In the genomic region with DNA sequence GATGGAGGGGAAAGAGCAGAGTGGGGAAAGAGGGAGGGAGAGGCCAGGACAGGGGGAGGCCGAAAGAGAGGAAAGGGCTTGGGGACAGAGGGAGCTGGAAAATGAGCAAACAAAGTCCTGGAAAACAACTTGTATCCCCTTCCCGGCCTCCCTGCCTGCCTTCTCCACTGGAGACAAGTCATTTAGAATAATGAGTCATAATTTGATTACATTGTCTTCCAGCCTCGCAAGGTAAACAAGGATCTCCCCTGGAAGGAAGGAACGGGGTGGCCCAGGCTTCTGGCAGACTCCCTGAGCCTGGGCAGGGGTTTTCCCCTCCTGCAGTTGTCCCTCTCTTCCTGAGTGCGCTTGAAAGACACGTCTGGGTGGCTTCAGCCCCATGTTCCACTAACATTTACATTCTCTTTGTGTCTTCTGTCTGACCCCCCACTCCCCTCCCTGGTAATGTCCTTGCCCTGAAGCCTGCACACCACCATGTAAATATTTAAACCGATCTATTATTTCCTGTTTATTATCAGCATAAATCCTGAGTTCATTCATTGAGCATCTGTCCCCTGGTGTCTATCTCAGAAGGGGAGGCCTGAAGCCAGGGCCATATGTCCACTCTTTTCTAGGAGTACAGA, we compare ENCODE assay signal across 11 cellular contexts. TPM values are rescaled to one million over a fixed set of nuclear protein-coding genes. Genes with fewer than 3 reads are reported as not detected.
DNase-seq lines count a peak whose midpoint lies in the region; ATAC-seq and TF ChIP-seq lines count a peak whose summit lies in the region.
"Had no signal": no experiment of that assay in that cellular context is flagged by ENCODE, and none has a peak within 500 bp of the region (broad histone marks: within the 10 kb centered on the region; RNA-seq: fewer than 3 reads in every experiment).

No MANE protein-coding gene starts in this region.

- BruUV-seq in IMR-90 (replicated peaks; lab: Mats Ljungman, UMichigan), result no TSS peak

- peak overlapping the region; percentile 12; the same call in 1 of the 2 replicates for H3K56ac ChIP-seq in IMR-90 (ENCODE audit: extremely low read depth, insufficient read depth, low read length)

- H3K4me1 Mint-ChIP-seq in stimulated activated naive B cell treated with anti-CD40 and anti-IgM and Interleukin-4, amounts not matched to agents 10 μg/mL and 1 μg/mL and 100 μg/mL, for 72 hours, result peaks cover 14 to 25% of the 10 kb centered on the region in 2 donors

- in situ Hi-C loops in IMR-90 (cut with MboI; ENCODE audit: low sequenced_read_pairs), result no loop called here

- POLR2A ChIA-PET in IMR-90 (lab: Charles Lee; ENCODE audit: unreplicated experiment), result interaction anchor here (0.6 to 0.7 kb wide), 2 partner anchors 72 to 378 kb away, joined by 3 read pairs; no protein-coding TSS in a partner anchor

- peak overlapping the region; percentile 26; the same call in 1 of the 2 replicates for H3K14ac ChIP-seq in IMR-90 (replicated peaks; ENCODE audit: low read depth, low read length)

- H3K27me3 Mint-ChIP-seq in stimulated activated naive B cell treated with anti-CD40 and anti-IgM and Interleukin-4, amounts not matched to agents 10 μg/mL and 1 μg/mL and 100 μg/mL, for 72 hours, result peaks cover 35 to 46% of the 10 kb centered on the region in 2 donors

- no peaks in the 10 kb centered on the region for H3K27me3 ChIP-seq in ACC112 (ENCODE audit: insufficient read depth, low read length)
- no peaks in the 10 kb centered on the region for H3K27me3 ChIP-seq in IMR-90 (ENCODE audit: control insufficient read depth, insufficient read depth, low read length)

- WGBS in IMR-90 (ENCODE audit: extremely low coverage in 2 of 2, insufficient read length in 1 of 2), 2 experiments, result 8% methylated on average over 2 of the region's 7 CpGs; no CpG with 5 or more reads in 1 of the 2 experiments

- no peak overlapping the region for H3K4me3 ChIP-seq in ACC112 (ENCODE audit: low read depth, low read length)
- no peak overlapping the region for H3K4me3 ChIP-seq in IMR-90 (ENCODE audit: insufficient read depth, low read depth, low read length)
- H3K4me3 ChIP-seq: skin epidermis had no signal

- H2AK5ac ChIP-seq in IMR-90 (ENCODE audit: low read depth, low read length), result peak overlapping the region; percentile 76

- peak overlapping the region; percentile 42 for H4K91ac ChIP-seq in IMR-90 (ENCODE audit: insufficient read depth, low read depth, low read length)

- no peak for TF ChIP-seq CTCF in IMR-90 (conservative IDR thresholded peaks at IDR 0.05; ENCODE audit: low read depth, low read length)

- H3K18ac ChIP-seq in IMR-90 (ENCODE audit: low read depth, low read length), result peak overlapping the region; percentile 62; the same call in 1 of the 2 replicates

- peak overlapping the region; percentile 30; the same call in 1 of the 2 replicates for H3K9ac ChIP-seq in IMR-90 (ENCODE audit: low read depth, low read length)

- H4K20me1 ChIP-seq in IMR-90 (ENCODE audit: insufficient read depth, low read length), result no peaks in the 10 kb centered on the region

- H2BK20ac ChIP-seq in IMR-90 (ENCODE audit: low read depth, low read length), result peak overlapping the region; percentile 80

- H3K36me3 Mint-ChIP-seq in stimulated activated naive B cell treated with anti-CD40 and anti-IgM and Interleukin-4, amounts not matched to agents 10 μg/mL and 1 μg/mL and 100 μg/mL, for 72 hours, result no peaks in the 10 kb centered on the region
- H3K36me3 Mint-ChIP-seq: CD4-positive, CD25-positive, alpha-beta regulatory T cell had no signal

- H3K4me2 ChIP-seq in IMR-90 (ENCODE audit: low read depth, low read length), result peak overlapping the region; percentile 71

- H3K9me3 Mint-ChIP-seq in stimulated activated naive B cell treated with anti-CD40 and anti-IgM and Interleukin-4, amounts not matched to agents 10 μg/mL and 1 μg/mL and 100 μg/mL, for 72 hours, result no peaks in the 10 kb centered on the region

- peak; percentile 27 for ATAC-seq in IMR-90 (ENCODE audit: low read depth)
- ATAC-seq in GM21381 (IDR thresholded peaks at IDR 0.05; ENCODE audit: unreplicated experiment), result no peak
- ATAC-seq in stimulated activated naive B cell treated with anti-CD40 and anti-IgM and Interleukin-4, amounts not matched to agents 10 μg/mL and 1 μg/mL and 100 μg/mL, for 72 hours (replicated peaks), result no peak

- H3K9me3 ChIP-seq in IMR-90 (ENCODE audit: control insufficient read depth, insufficient read depth, low read length), result no peaks in the 10 kb centered on the region

- TF ChIP-seq POLR2A in IMR-90 (IDR thresholded peaks at IDR 0.05; ENCODE audit: low read depth, low read length), result no peak

- dilution Hi-C loops in IMR-90 (cut with HindIII; ENCODE audit: low sequenced_read_pairs, unreplicated experiment), result no loop called here

- H2BK120ac ChIP-seq in IMR-90 (ENCODE audit: low read depth, low read length), result peak overlapping the region; percentile 87

- H3K4me3 Mint-ChIP-seq in stimulated activated naive B cell treated with anti-CD40 and anti-IgM and Interleukin-4, amounts not matched to agents 10 μg/mL and 1 μg/mL and 100 μg/mL, for 72 hours, result no peak overlapping the region
- H3K4me3 Mint-ChIP-seq: CD4-positive, CD25-positive, alpha-beta regulatory T cell had no signal

- no peaks in the 10 kb centered on the region for H3K79me2 ChIP-seq in ACC112 (ENCODE audit: control insufficient read depth, insufficient read depth, low read length, unreplicated experiment)

- no peaks in the 10 kb centered on the region for H3K79me1 ChIP-seq in IMR-90 (ENCODE audit: low read depth in 1 of 2, low read length in 2 of 2)

- H3K27ac ChIP-seq in ACC112 (ENCODE audit: low read depth, low read length) (peak overlapping the region; percentile 31; the same call in 1 of the 2 replicates), IMR-90 (ENCODE audit: insufficient read depth, low read length) (peak overlapping the region; percentile 86)

- H2BK15ac ChIP-seq in IMR-90 (ENCODE audit: low read depth, low read length), result peak overlapping the region; percentile 87; the same call in 1 of the 3 replicates

- H3K4me1 ChIP-seq in ACC112 (ENCODE audit: control insufficient read depth, insufficient read depth, low read length, unreplicated experiment) (peaks cover 36% of the 10 kb centered on the region), IMR-90 (ENCODE audit: control insufficient read depth, insufficient read depth, low read length) (peaks cover 31% of the 10 kb centered on the region)

- no peak for TF ChIP-seq RAD21 in IMR-90 (IDR thresholded peaks at IDR 0.05; ENCODE audit: low read length)

- peak overlapping the region; percentile 35 for H2AFZ ChIP-seq in ACC112 (ENCODE audit: low read length, unreplicated experiment)
- peak overlapping the region; percentile 24 for H2AFZ ChIP-seq in IMR-90 (replicated peaks; ENCODE audit: low read length, poor library complexity)

- intact Hi-C loops in IMR-90 (cut with micrococcal nuclease), result no loop called here

- H4K8ac ChIP-seq in IMR-90 (ENCODE audit: low read depth in 2 of 2, low read length in 2 of 2), result peak overlapping the region; percentile 33 to 57; a peak in 3 of 4 replicates

- H3K36me3 ChIP-seq in ACC112 (ENCODE audit: insufficient read depth, low read length), result no peaks in the 10 kb centered on the region
- no peaks in the 10 kb centered on the region for H3K36me3 ChIP-seq in IMR-90 (ENCODE audit: control insufficient read depth, insufficient read depth, low read length)

- H3K9me1 ChIP-seq in IMR-90 (ENCODE audit: insufficient read depth, low read length), result peaks cover 22% of the 10 kb centered on the region

- peak overlapping the region; percentile 81 for H3K4ac ChIP-seq in IMR-90 (ENCODE audit: low read depth, low read length)

- CTCF ChIA-PET in IMR-90 (lab: Yijun Ruan, JAX), result interaction anchor here (1.6 kb wide), 1 partner anchor 9 kb away, joined by 3 read pairs; no protein-coding TSS in a partner anchor

- no peak overlapping the region for H3K27ac Mint-ChIP-seq in stimulated activated naive B cell treated with anti-CD40 and anti-IgM and Interleukin-4, amounts not matched to agents 10 μg/mL and 1 μg/mL and 100 μg/mL, for 72 hours
- H3K27ac Mint-ChIP-seq: CD4-positive, CD25-positive, alpha-beta regulatory T cell had no signal

- DNase-seq in IMR-90, result peak; percentile 68
- peak; percentile 79 for DNase-seq in amniotic epithelial cell (ENCODE audit: low read depth)
- peak; percentile 33 to 82 for DNase-seq in lung microvascular endothelial cell (ENCODE audit: low read depth in 2 of 2)
- no peak for DNase-seq in 8988T
- no peak for DNase-seq in SKM-1 (lab: John Stamatoyannopoulos, UW; ENCODE audit: unreplicated experiment)
- no peak for DNase-seq in stimulated activated naive B cell treated with anti-CD40 and anti-IgM and Interleukin-4, amounts not matched to agents 10 μg/mL and 1 μg/mL and 100 μg/mL, for 72 hours
- DNase-seq: CD4-positive, CD25-positive, alpha-beta regulatory T cell had no signal

- peak overlapping the region; percentile 66; the same call in 1 of the 2 replicates for H4K5ac ChIP-seq in IMR-90 (ENCODE audit: low read depth, low read length)

- peak overlapping the region; percentile 37 for H2BK5ac ChIP-seq in IMR-90 (ENCODE audit: low read depth, low read length, poor library complexity, severe bottlenecking)

- peak overlapping the region; percentile 8 for H2AK9ac ChIP-seq in IMR-90 (replicated peaks; ENCODE audit: low read depth, low read length, poor library complexity)

- H3K23ac ChIP-seq in IMR-90 (ENCODE audit: low read depth, low read length), result 0 out of 2 replicates have a peak overlapping the region, but pooled peaks have one; percentile 29

TF ChIP-seq in IMR-90, 13 proteins besides CTCF, POLR2A, EP300 and RAD21 (continues in another document):
- TF ChIP-seq MXI1 (IDR thresholded peaks at IDR 0.05; ENCODE audit: borderline replicate concordance, low read depth, low read length) (no peak), FOS (IDR thresholded peaks at IDR 0.05; ENCODE audit: low read depth, low read length) (peak; percentile 69; the same call in 1 of the 2 replicates), MAZ (IDR thresholded peaks at IDR 0.05; ENCODE audit: borderline replicate concordance, low read depth, low read length) (no peak), BHLHE40 (IDR thresholded peaks at IDR 0.05; ENCODE audit: low read depth, low read length) (no peak)

RNA-seq across cellular contexts. Expression of a gene that starts 12.1 kb away (rescaled TPM):
- 43.0 and 47.0 TPM in 2 replicates for total RNA-seq in IMR-90 (2012; rRNA removed)
- polyA plus RNA-seq in IMR-90 (2012; rRNA removed), result 56.6 and 56.8 TPM in 2 replicates
- polyA plus RNA-seq in IMR-90 (2012; cell fraction: cytosol; rRNA removed), result 53.5 and 60.4 TPM in 2 replicates
- polyA plus RNA-seq in IMR-90 (2012; cell fraction: nucleus; rRNA removed; ENCODE audit: low replicate concordance), result 24.4 and 30.5 TPM in 2 replicates
- total RNA-seq in lung microvascular endothelial cell, result 38.1 and 40.8 TPM in 2 replicates

RNA-seq across cellular contexts. Expression of a gene that starts 54.8 kb away (rescaled TPM):
- total RNA-seq in IMR-90 (2012; rRNA removed), result under 0.01 and 0.18 TPM in 2 replicates
- 0.21 and 0.24 TPM in 2 replicates for polyA plus RNA-seq in IMR-90 (2012; rRNA removed)
- 0.34 and 0.38 TPM in 2 replicates for polyA plus RNA-seq in IMR-90 (2012; cell fraction: cytosol; rRNA removed)
- polyA plus RNA-seq in IMR-90 (2012; cell fraction: nucleus; rRNA removed; ENCODE audit: low replicate concordance), result 0.14 and 0.24 TPM in 2 replicates
- total RNA-seq in lung microvascular endothelial cell, result 0.20 and 0.22 TPM in 2 replicates
- total RNA-seq: epithelial cell of proximal tubule had no signal

Comparison
In these comparisons a context has a peak if more than half of its experiments do, and no peak if none do; other contexts are left out.
1. DNase-seq: peak in IMR-90 (single experiment), amniotic epithelial cell (single experiment) and lung microvascular endothelial cell (2 of 2); none in 8988T (single experiment), SKM-1 (single experiment) and stimulated activated naive B cell treated with anti-CD40 and anti-IgM and Interleukin-4, amounts not matched to agents 10 μg/mL and 1 μg/mL and 100 μg/mL, for 72 hours (single experiment).